In genomic region chr11:45983471-45983845, GRCh38 we compare ENCODE assay signal across 15 cellular contexts.
DNase-seq lines count a peak whose midpoint lies in the region; ATAC-seq and TF ChIP-seq lines count a peak whose summit lies in the region.
"Had no signal": no experiment of that assay in that cellular context is flagged by ENCODE, and none has a peak within 500 bp of the region (broad histone marks: within the 10 kb centered on the region; RNA-seq: fewer than 3 reads in every experiment).

No MANE protein-coding gene starts in this region.

- ATAC-seq in SK-N-SH treated with all-trans-retinoic acid at 6 μM for 48 hours (peak; percentile 15; the same call in 2 of the 3 replicates), foreskin keratinocyte (peak; percentile 24), left lung (no peak)
- ATAC-seq: stimulated activated memory B cell treated with anti-CD40 and anti-IgM and Interleukin-4, amounts not matched to agents 10 μg/mL and 1 μg/mL and 100 μg/mL, for 72 hours had no signal

- H3K4me3 ChIP-seq in HEK293 (ENCODE audit: low read depth, low read length), result no peak overlapping the region
- H3K4me3 ChIP-seq in esophagus squamous epithelium, result no peak overlapping the region
- H3K4me3 ChIP-seq in left lung, result no peak overlapping the region
- H3K4me3 ChIP-seq: BLaER1, esophagus muscularis mucosa, spleen, transverse colon had no signal

- no peaks in the 10 kb centered on the region for H3K9me3 Mint-ChIP-seq in progenitor cell of endocrine pancreas (ENCODE audit: low read depth)
- H3K9me3 Mint-ChIP-seq: IgD-negative memory B cell; stimulated activated memory B cell treated with anti-CD40 and anti-IgM and Interleukin-4, amounts not matched to agents 10 μg/mL and 1 μg/mL and 100 μg/mL, for 72 hours had no signal

- H3K4me1 ChIP-seq in HEK293 (ENCODE audit: control insufficient read depth, insufficient read depth, low read length) (peaks cover 5% of the 10 kb centered on the region), foreskin keratinocyte (peaks cover 8% of the 10 kb centered on the region), esophagus squamous epithelium (peaks cover 0 to 22% (median 9%) of the 10 kb centered on the region in 3 donors), left lung (peaks cover 0 to 9% of the 10 kb centered on the region in 2 donors)
- H3K4me1 ChIP-seq: BLaER1 had no signal

- H3K27me3 ChIP-seq in foreskin keratinocyte (no peaks in the 10 kb centered on the region), esophagus squamous epithelium (no peaks in the 10 kb centered on the region), left lung (no peaks in the 10 kb centered on the region)
- H3K27me3 ChIP-seq: BLaER1, esophagus muscularis mucosa, heart right ventricle, spleen, transverse colon had no signal

- WGBS in esophagus squamous epithelium, 2 donors, result 71 to 77% methylated on average over 4 of the region's 4 CpGs

- H3K4me1 Mint-ChIP-seq in progenitor cell of endocrine pancreas (ENCODE audit: low read depth), result peaks cover 18% of the 10 kb centered on the region

- H3K36me3 Mint-ChIP-seq in progenitor cell of endocrine pancreas (ENCODE audit: insufficient read depth), result peaks cover 2% of the 10 kb centered on the region

- TF ChIP-seq POLR2A in esophagus squamous epithelium (IDR thresholded peaks at IDR 0.05), result no peak

- intact Hi-C loops in esophagus squamous epithelium (cut with DNase I), result no loop called here
- intact Hi-C loops in left lung (cut with DNase I), result no loop called here

- peak overlapping the region; percentile 91 for H3K27ac Mint-ChIP-seq in progenitor cell of endocrine pancreas
- H3K27ac Mint-ChIP-seq: IgD-negative memory B cell; stimulated activated memory B cell treated with anti-CD40 and anti-IgM and Interleukin-4, amounts not matched to agents 10 μg/mL and 1 μg/mL and 100 μg/mL, for 72 hours had no signal

- no peak overlapping the region for H3K4me3 Mint-ChIP-seq in progenitor cell of endocrine pancreas (ENCODE audit: low read depth)
- H3K4me3 Mint-ChIP-seq: IgD-negative memory B cell; stimulated activated memory B cell treated with anti-CD40 and anti-IgM and Interleukin-4, amounts not matched to agents 10 μg/mL and 1 μg/mL and 100 μg/mL, for 72 hours had no signal

- H3K36me3 ChIP-seq in HEK293 (ENCODE audit: control insufficient read depth in 2 of 2, insufficient read depth in 1 of 2, low read length in 2 of 2) (peaks cover 0 to 12% of the 10 kb centered on the region in 2 experiments; a peak in 1 of 3 replicates), esophagus squamous epithelium (peaks cover 0 to 13% (median 8%) of the 10 kb centered on the region in 3 donors), left lung (peaks cover 0 to 15% of the 10 kb centered on the region in 2 donors)

- H3K9me3 ChIP-seq in HEK293 (ENCODE audit: control insufficient read depth, insufficient read depth, low read depth, low read length) (no peaks in the 10 kb centered on the region), esophagus squamous epithelium (no peaks in the 10 kb centered on the region), left lung (no peaks in the 10 kb centered on the region)
- H3K9me3 ChIP-seq: BLaER1, esophagus muscularis mucosa, heart right ventricle, spleen, transverse colon had no signal

- H3K27ac ChIP-seq in HEK293 (ENCODE audit: extremely low read depth, low read depth, low read length), result no peak overlapping the region
- no peak overlapping the region for H3K27ac ChIP-seq in foreskin keratinocyte
- no peak overlapping the region for H3K27ac ChIP-seq in esophagus squamous epithelium
- H3K27ac ChIP-seq in left lung, result no peak overlapping the region
- H3K27ac ChIP-seq: BLaER1, esophagus muscularis mucosa, spleen, transverse colon had no signal

- no peak for DNase-seq in foreskin keratinocyte
- no peak for DNase-seq in progenitor cell of endocrine pancreas (ENCODE audit: low spot score, unreplicated experiment)
- DNase-seq in esophagus squamous epithelium (lab: John Stamatoyannopoulos, UW), result no peak
- no peak for DNase-seq in left lung
- no peak for DNase-seq in NCI-H1092 treated with DMSO at 0.1 percent for 48 hours (lab: John Stamatoyannopoulos, UW)
- DNase-seq: NCI-H748 treated with DMSO at 0.1 percent for 48 hours, spleen, transverse colon had no signal

- POLR2A ChIA-PET in HEK293 (lab: Yijun Ruan, JAX), result interaction anchor here (1.2 to 1.4 kb wide), 2 partner anchors 14 to 66 kb away, joined by 4 read pairs; partner anchors contain the start of gene PEX16

- no peaks in the 10 kb centered on the region for H3K27me3 Mint-ChIP-seq in progenitor cell of endocrine pancreas
- H3K27me3 Mint-ChIP-seq: IgD-negative memory B cell; stimulated activated memory B cell treated with anti-CD40 and anti-IgM and Interleukin-4, amounts not matched to agents 10 μg/mL and 1 μg/mL and 100 μg/mL, for 72 hours had no signal

- TF ChIP-seq CTCF in HEK293 (tag by site-specific recombination; IDR thresholded peaks at IDR 0.05) (no peak), foreskin keratinocyte (conservative IDR thresholded peaks at IDR 0.05) (no peak), progenitor cell of endocrine pancreas (IDR thresholded peaks at IDR 0.05; ENCODE audit: unreplicated experiment) (no peak), esophagus squamous epithelium (IDR thresholded peaks at IDR 0.05) (no peak), left lung (IDR thresholded peaks at IDR 0.05) (no peak)

- CTCF ChIA-PET in HEK293 (lab: Yijun Ruan, JAX), result interaction anchor here (0.6 to 1.9 kb wide), 8 partner anchors 11 to 345 kb away, joined by 3 to 13 read pairs (median 5); no protein-coding TSS in a partner anchor

TF ChIP-seq in HEK293, 187 proteins besides CTCF, POLR2A, EP300 and RAD21:
- TF ChIP-seq YY1 (tag by site-specific recombination; IDR thresholded peaks at IDR 0.05), result no peak
- TF ChIP-seq ZNF341 (tag by site-specific recombination; IDR thresholded peaks at IDR 0.05; ENCODE audit: low read depth), result peak; percentile 18; the same call in 1 of the 2 replicates
- TF ChIP-seq, protein P1, sequence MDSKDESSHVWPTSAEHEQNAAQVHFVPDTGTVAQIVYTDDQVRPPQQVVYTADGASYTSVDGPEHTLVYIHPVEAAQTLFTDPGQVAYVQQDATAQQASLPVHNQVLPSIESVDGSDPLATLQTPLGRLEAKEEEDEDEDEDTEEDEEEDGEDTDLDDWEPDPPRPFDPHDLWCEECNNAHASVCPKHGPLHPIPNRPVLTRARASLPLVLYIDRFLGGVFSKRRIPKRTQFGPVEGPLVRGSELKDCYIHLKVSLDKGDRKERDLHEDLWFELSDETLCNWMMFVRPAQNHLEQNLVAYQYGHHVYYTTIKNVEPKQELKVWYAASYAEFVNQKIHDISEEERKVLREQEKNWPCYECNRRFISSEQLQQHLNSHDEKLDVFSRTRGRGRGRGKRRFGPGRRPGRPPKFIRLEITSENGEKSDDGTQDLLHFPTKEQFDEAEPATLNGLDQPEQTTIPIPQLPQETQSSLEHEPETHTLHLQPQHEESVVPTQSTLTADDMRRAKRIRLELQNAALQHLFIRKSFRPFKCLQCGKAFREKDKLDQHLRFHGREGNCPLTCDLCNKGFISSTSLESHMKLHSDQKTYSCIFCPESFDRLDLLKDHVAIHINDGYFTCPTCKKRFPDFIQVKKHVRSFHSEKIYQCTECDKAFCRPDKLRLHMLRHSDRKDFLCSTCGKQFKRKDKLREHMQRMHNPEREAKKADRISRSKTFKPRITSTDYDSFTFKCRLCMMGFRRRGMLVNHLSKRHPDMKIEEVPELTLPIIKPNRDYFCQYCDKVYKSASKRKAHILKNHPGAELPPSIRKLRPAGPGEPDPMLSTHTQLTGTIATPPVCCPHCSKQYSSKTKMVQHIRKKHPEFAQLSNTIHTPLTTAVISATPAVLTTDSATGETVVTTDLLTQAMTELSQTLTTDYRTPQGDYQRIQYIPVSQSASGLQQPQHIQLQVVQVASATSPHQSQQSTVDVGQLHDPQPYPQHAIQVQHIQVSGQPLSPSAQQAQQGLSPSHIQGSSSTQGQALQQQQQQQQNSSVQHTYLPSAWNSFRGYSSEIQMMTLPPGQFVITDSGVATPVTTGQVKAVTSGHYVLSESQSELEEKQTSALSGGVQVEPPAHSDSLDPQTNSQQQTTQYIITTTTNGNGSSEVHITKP (tag by site-specific recombination; IDR thresholded peaks at IDR 0.05), result peak; percentile 89

TF ChIP-seq in SK-N-SH treated with all-trans-retinoic acid at 6 μM for 48 hours, 23 proteins besides CTCF, POLR2A, EP300 and RAD21:
- no peak for TF ChIP-seq TOX (CRISPR knock-in tag; IDR thresholded peaks at IDR 0.05; ENCODE audit: borderline replicate concordance)
- no peak for TF ChIP-seq RARB (CRISPR knock-in tag; IDR thresholded peaks at IDR 0.05)
- no peak for TF ChIP-seq ZNF8 (CRISPR knock-in tag; IDR thresholded peaks at IDR 0.05)
- TF ChIP-seq ISL1 (CRISPR knock-in tag; IDR thresholded peaks at IDR 0.05), result no peak
